Comparison of ENCODE assay signal across 24 cellular contexts in the genomic region with DNA sequence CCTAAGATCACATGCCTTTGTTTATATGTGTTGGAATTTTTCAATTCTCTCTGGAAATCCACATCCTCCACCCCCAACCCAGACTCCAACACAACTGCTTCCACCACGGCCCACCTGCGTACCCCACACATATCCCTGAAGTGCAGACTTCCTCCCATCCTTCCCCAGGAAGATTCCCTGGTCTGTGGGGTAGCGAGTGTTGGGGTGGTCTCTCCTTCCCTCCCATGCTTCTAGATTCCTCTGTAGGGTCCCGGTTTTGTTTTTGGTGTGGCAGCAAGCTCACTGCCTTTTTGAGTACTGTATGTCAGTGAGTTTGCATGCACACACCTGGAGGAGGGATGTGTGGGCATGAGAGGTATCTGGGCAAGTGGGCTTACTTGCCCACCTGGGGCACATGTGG.
DNase-seq lines count a peak whose midpoint lies in the region; ATAC-seq, FAIRE-seq and TF ChIP-seq lines count a peak whose summit lies in the region.
"Had no signal": no experiment of that assay in that cellular context is flagged by ENCODE, and none has a peak within 500 bp of the region (broad histone marks: within the 10 kb centered on the region; RNA-seq: fewer than 3 reads in every experiment).

No MANE protein-coding gene starts in this region.

- H4K8ac ChIP-seq in H9 (replicated peaks; ENCODE audit: insufficient read length, low read depth, low read length): no peak overlapping the region

- H3K14ac ChIP-seq in H9 (ENCODE audit: insufficient read depth, low read length): no peak overlapping the region

- H3K23me2 ChIP-seq in H9 (ENCODE audit: insufficient read length, low read depth, low read length, poor library complexity, severe bottlenecking): peaks cover 7% of the 10 kb centered on the region

- no peak overlapping the region for H2BK15ac ChIP-seq in H9 (ENCODE audit: low read depth, low read length)

- no peaks in the 10 kb centered on the region for H3K79me2 ChIP-seq in H9 (ENCODE audit: insufficient read depth, low read length)

- H2BK120ac ChIP-seq in H9 (ENCODE audit: low read depth, low read length, poor library complexity, severe bottlenecking): no peak overlapping the region

- H3K36me3 ChIP-seq in left lung: no peaks in the 10 kb centered on the region
- H3K36me3 ChIP-seq: BLaER1 treated with 17β-estradiol and CSF1 and Interleukin-3, amounts not matched to agents 10 nM and 100 nM; MG63; uterus had no signal

- no peak for DNase-seq in A549 (ENCODE audit: low read depth in 1 of 2, low spot score in 1 of 2)
- no peak for DNase-seq in H9
- DNase-seq in WTC11 (ENCODE audit: low spot score): no peak
- DNase-seq in left lung: no peak
- no peak for DNase-seq in activated T-cell treated with anti-CD3 and anti-CD28 coated beads, Interleukin-2, amount 50 U/mL, for 24 hours
- no peak for DNase-seq in T-cell
- no peak for DNase-seq in ACHN
- DNase-seq in NCI-H128 (lab: John Stamatoyannopoulos, UW; ENCODE audit: unreplicated experiment): no peak
- DNase-seq: activated gamma-delta T cell; effector CD8-positive, alpha-beta T cell; foreskin fibroblast; MG63; naive thymus-derived CD4-positive, alpha-beta T cell; NCI-H1417 treated with DMSO at 0.1 percent for 48 hours; NCI-H82; stimulated activated naive CD4-positive, alpha-beta T cell; T1000; uterus had no signal

- H4K5ac ChIP-seq in H9 (ENCODE audit: insufficient read length, low read depth, low read length): no peak overlapping the region

- H3K18ac ChIP-seq in H9 (ENCODE audit: insufficient read length, low read depth, low read length): no peak overlapping the region

- H3K4me3 Mint-ChIP-seq in H9 (no peak overlapping the region; a peak in 1 of 5 replicates), WTC11 (no peak overlapping the region), T-cell (no peak overlapping the region)
- no peak overlapping the region for H3K4me3 Mint-ChIP-seq in activated T-cell treated with anti-CD3 and anti-CD28 coated beads, Interleukin-2, amount 50 U/mL, for 24 hours
- H3K4me3 Mint-ChIP-seq: mesothelial cell of epicardium had no signal

- H3K27me3 Mint-ChIP-seq in H9 (ENCODE audit: low read depth) (peaks cover 17% of the 10 kb centered on the region), WTC11 (ENCODE audit: low read depth) (peaks cover 28% of the 10 kb centered on the region), T-cell (peaks cover 17 to 39% of the 10 kb centered on the region in 2 donors)
- peaks cover 53% of the 10 kb centered on the region for H3K27me3 Mint-ChIP-seq in activated T-cell treated with anti-CD3 and anti-CD28 coated beads, Interleukin-2, amount 50 U/mL, for 24 hours

- H3K9ac ChIP-seq in H9 (ENCODE audit: extremely low read depth, insufficient read length, low read length): no peak overlapping the region

- peaks cover 38 to 43% of the 10 kb centered on the region in 2 experiments for H3K4me1 Mint-ChIP-seq in H9
- H3K4me1 Mint-ChIP-seq in WTC11: peaks cover 39% of the 10 kb centered on the region
- H3K4me1 Mint-ChIP-seq in activated T-cell treated with anti-CD3 and anti-CD28 coated beads, Interleukin-2, amount 50 U/mL, for 24 hours (ENCODE audit: low read depth): peaks cover 19% of the 10 kb centered on the region
- peaks cover 4 to 10% (median 9%) of the 10 kb centered on the region in 3 donors for H3K4me1 Mint-ChIP-seq in T-cell

- peaks cover 40% of the 10 kb centered on the region for H3K4me1 ChIP-seq in A549
- H3K4me1 ChIP-seq in H9 (ENCODE audit: insufficient read depth, low read length): peaks cover 2% of the 10 kb centered on the region; the same call in 1 of the 2 replicates
- peaks cover 0 to 25% of the 10 kb centered on the region in 2 donors for H3K4me1 ChIP-seq in left lung

- CTCF ChIA-PET in A549 (lab: Yijun Ruan, JAX) (interaction anchor here (1.2 to 1.8 kb wide), 3 partner anchors 10 to 75 kb away, joined by 3 to 8 read pairs (median 3); no protein-coding TSS in a partner anchor), WTC11 (lab: Charles Lee) (interaction anchor here (0.7 to 8.2 kb wide), 6 partner anchors 46 to 258 kb away, joined by 3 to 58 read pairs (median 9); a partner anchor contains a TSS), T-cell (lab: Charles Lee) (no interaction called here)

- H4K20me1 ChIP-seq in H9 (ENCODE audit: control insufficient read depth, insufficient read depth, insufficient read length): no peaks in the 10 kb centered on the region

- no peak overlapping the region for H3T11ph ChIP-seq in H9 (ENCODE audit: low read length)

- H3K56ac ChIP-seq in H9 (ENCODE audit: insufficient read length, low read depth, low read length): no peak overlapping the region

- no peak for FAIRE-seq in A549 (lab: Jason Lieb, UNC)
- FAIRE-seq: A204.1, D721Med had no signal

- TF ChIP-seq CTCF in A549 (IDR thresholded peaks at IDR 0.05): no peak
- TF ChIP-seq CTCF in H9 (conservative IDR thresholded peaks at IDR 0.05): no peak
- no peak for TF ChIP-seq CTCF in WTC11 (IDR thresholded peaks at IDR 0.05)
- no peak for TF ChIP-seq CTCF in left lung (IDR thresholded peaks at IDR 0.05)

- peak overlapping the region; percentile 100; a peak in 4 of 6 replicates for H3K27ac ChIP-seq in A549
- H3K27ac ChIP-seq in H9 (ENCODE audit: insufficient read length, low read depth, low read length): no peak overlapping the region
- peak overlapping the region; percentile 48 to 55 for H3K27ac ChIP-seq in left lung
- H3K27ac ChIP-seq: uterus had no signal

- 89% methylated on average over 4 of the region's 4 CpGs for WGBS in A549 (ENCODE audit: missing lambda C conversion rate)
- no CpG with 5 or more reads among the region's 4 CpGs for WGBS in H9 (ENCODE audit: extremely low coverage, insufficient read length, low lambda C conversion rate)

- no peak overlapping the region for H2BK5ac ChIP-seq in H9 (ENCODE audit: insufficient read length, low read length)

- H3K79me1 ChIP-seq in H9 (ENCODE audit: insufficient read depth, low read depth, low read length, poor library complexity, severe bottlenecking): no peaks in the 10 kb centered on the region

- H2BK12ac ChIP-seq in H9 (ENCODE audit: insufficient read length, low read depth, low read length): no peak overlapping the region

- TF ChIP-seq POLR2A in A549 (IDR thresholded peaks at IDR 0.05; ENCODE audit: low read length): no peak

- H3K27ac Mint-ChIP-seq in H9 (peak overlapping the region in 2 of 3 experiments; percentile 25 to 81; a peak in 4 of 7 replicates), WTC11 (peak overlapping the region; percentile 1; the same call in 1 of the 2 replicates), T-cell (peak overlapping the region in 1 of 2 donors; percentile 16)
- H3K27ac Mint-ChIP-seq in activated T-cell treated with anti-CD3 and anti-CD28 coated beads, Interleukin-2, amount 50 U/mL, for 24 hours: no peak overlapping the region
- H3K27ac Mint-ChIP-seq: activated CD4-positive, alpha-beta memory T cell treated with anti-CD3 and anti-CD28 coated beads for 36 hours had no signal

- TF ChIP-seq RAD21 in A549 (conservative IDR thresholded peaks at IDR 0.05 in 1 of 2, IDR thresholded peaks at IDR 0.05 in 1 of 2): no peak

- no peak overlapping the region for H3K4me3 ChIP-seq in A549
- H3K4me3 ChIP-seq in left lung: no peak overlapping the region
- H3K4me3 ChIP-seq: MG63, uterus had no signal

- no peak overlapping the region for H3K4me2 ChIP-seq in A549
- H3K4me2 ChIP-seq in H9 (ENCODE audit: insufficient read depth, insufficient read length, low read length): no peak overlapping the region

- no peak overlapping the region for H2AFZ ChIP-seq in H9 (ENCODE audit: low read length)

- H3K36me3 Mint-ChIP-seq in H9 (ENCODE audit: insufficient read depth in 1 of 3, low read depth in 3 of 3): peaks cover 5 to 11% (median 10%) of the 10 kb centered on the region in 3 experiments; a peak in 6 of 7 replicates
- peaks cover 7% of the 10 kb centered on the region for H3K36me3 Mint-ChIP-seq in WTC11
- H3K36me3 Mint-ChIP-seq in activated T-cell treated with anti-CD3 and anti-CD28 coated beads, Interleukin-2, amount 50 U/mL, for 24 hours (ENCODE audit: low read depth): no peaks in the 10 kb centered on the region
- no peaks in the 10 kb centered on the region for H3K36me3 Mint-ChIP-seq in T-cell
- H3K36me3 Mint-ChIP-seq: naive thymus-derived CD4-positive, alpha-beta T cell had no signal

- intact Hi-C loops in left lung (cut with DNase I): no loop called here

- H3K9me3 ChIP-seq in A549 (no peaks in the 10 kb centered on the region), H9 (ENCODE audit: control insufficient read depth, low read depth, low read length) (no peaks in the 10 kb centered on the region), left lung (no peaks in the 10 kb centered on the region)
- H3K9me3 ChIP-seq: MG63, uterus had no signal

- H3K9me3 Mint-ChIP-seq in H9 (peaks cover 7 to 8% of the 10 kb centered on the region in 2 experiments), WTC11 (peaks cover 8% of the 10 kb centered on the region), T-cell (no peaks in the 10 kb centered on the region)
- H3K9me3 Mint-ChIP-seq in activated T-cell treated with anti-CD3 and anti-CD28 coated beads, Interleukin-2, amount 50 U/mL, for 24 hours: no peaks in the 10 kb centered on the region
- H3K9me3 Mint-ChIP-seq: activated CD4-positive, alpha-beta memory T cell treated with anti-CD3 and anti-CD28 coated beads for 36 hours; mesothelial cell of epicardium; naive thymus-derived CD4-positive, alpha-beta T cell had no signal

- H4K91ac ChIP-seq in H9 (ENCODE audit: insufficient read length, low read depth, low read length): no peak overlapping the region

- in situ Hi-C loops in ACHN (cut with HindIII; ENCODE audit: low pct_ligation_motif_present, low pct_unique_long_range_greater_than_20kb, low sequenced_read_pairs): no loop called here

- H3K23ac ChIP-seq in H9 (ENCODE audit: insufficient read length, low read depth, low read length): no peak overlapping the region

- POLR2A ChIA-PET in A549 (lab: Yijun Ruan, JAX): interaction anchor here (1.0 kb wide), 1 partner anchor 8 kb away, joined by 3 read pairs; no protein-coding TSS in a partner anchor
- POLR2A ChIA-PET in WTC11 (lab: Charles Lee): no interaction called here
- POLR2A ChIA-PET in T-cell (lab: Charles Lee): no interaction called here

- H2AK5ac ChIP-seq in H9 (ENCODE audit: insufficient read length, low read length): no peak overlapping the region

- TF ChIP-seq EP300 in A549 (IDR thresholded peaks at IDR 0.05): no peak

- ATAC-seq in A549 (no peak), WTC11 (no peak), left lung (no peak), T-cell (replicated peaks in 1 of 4) (no peak)
- ATAC-seq: Right ventricle myocardium inferior had no signal

- no peaks in the 10 kb centered on the region; the same call in 1 of the 2 replicates for H3K27me3 ChIP-seq in H9 (ENCODE audit: insufficient read depth, low read length)
- H3K27me3 ChIP-seq in left lung: peaks cover 8 to 52% of the 10 kb centered on the region in 2 donors
- H3K27me3 ChIP-seq: MG63, uterus had no signal

- no peak overlapping the region for H2BK20ac ChIP-seq in H9 (ENCODE audit: low read depth, low read length, poor library complexity, severe bottlenecking)

- no peak overlapping the region for H3K4ac ChIP-seq in H9 (ENCODE audit: low read depth, low read length)

TF ChIP-seq in WTC11, 78 proteins besides CTCF, POLR2A, EP300 and RAD21 (continues in another document):
- TF ChIP-seq, protein P1, sequence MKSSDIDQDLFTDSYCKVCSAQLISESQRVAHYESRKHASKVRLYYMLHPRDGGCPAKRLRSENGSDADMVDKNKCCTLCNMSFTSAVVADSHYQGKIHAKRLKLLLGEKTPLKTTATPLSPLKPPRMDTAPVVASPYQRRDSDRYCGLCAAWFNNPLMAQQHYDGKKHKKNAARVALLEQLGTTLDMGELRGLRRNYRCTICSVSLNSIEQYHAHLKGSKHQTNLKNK (CRISPR knock-in tag; IDR thresholded peaks at IDR 0.05): no peak

Comparison
In these comparisons a context has a peak if more than half of its experiments do, and no peak if none do; other contexts are left out.
1. CTCF ChIA-PET loops: an anchor here in A549 (1.2 to 1.8 kb wide) and WTC11 (0.7 to 8.2 kb wide); none called in T-cell.